8 cellular contexts compared by ENCODE assay signal in genomic region chr4:56435748-56436442, GRCh38. TPM values are rescaled to one million over a fixed set of nuclear protein-coding genes. Genes with fewer than 3 reads are reported as not detected.
DNase-seq lines count a peak whose midpoint lies in the region; ATAC-seq, FAIRE-seq and TF ChIP-seq lines count a peak whose summit lies in the region.

TSS of gene PAICS (plus strand) at chr4:56436260. CDS start at chr4:56436313, 53 bp downstream.

- peak; percentile 64 for ATAC-seq in GM21526 (IDR thresholded peaks at IDR 0.05; ENCODE audit: low FRiP score, unreplicated experiment)
- peak; percentile 85 for ATAC-seq in mucosa of descending colon

- DNase-seq in D721Med (ENCODE audit: insufficient read length, low spot score) (peak; percentile 53), HuH-7.5 (ENCODE audit: low spot score) (peak; percentile 68), OCI-LY7 (ENCODE audit: low spot score) (peak; percentile 97), activated T-cell treated with anti-CD3 and anti-CD28 coated beads for 24 hours (ENCODE audit: low read depth) (peak; percentile 97), epithelial cell of esophagus (ENCODE audit: low read depth) (peak; percentile 94), mucosa of descending colon (peak; percentile 94 to 97 (median 95))
- DNase-seq in stimulated activated CD8-positive, alpha-beta memory T cell treated with anti-CD3 and anti-CD28 coated beads, Interleukin-4, amount 100 ng/mL, for 24 hours (ENCODE audit: low read depth), result peak; percentile 96

- H3K4me3 ChIP-seq in OCI-LY7 (ENCODE audit: low read depth, low read length, poor library complexity, severe bottlenecking), result peak within 1 kb of the TSS; percentile 98
- H3K4me3 ChIP-seq in epithelial cell of esophagus (ENCODE audit: low read length), result peak within 1 kb of the TSS; percentile 95
- H3K4me3 ChIP-seq in mucosa of descending colon, result peak within 1 kb of the TSS; percentile 46

- peak within 1 kb of the TSS; percentile 64; the same call in 1 of the 2 replicates for H2AFZ ChIP-seq in OCI-LY7 (ENCODE audit: low read length)

- TF ChIP-seq CTCF in D721Med (IDR thresholded peaks at IDR 0.05; ENCODE audit: insufficient read depth, missing control alignments) (no peak), OCI-LY7 (conservative IDR thresholded peaks at IDR 0.05; ENCODE audit: low read length) (no peak), epithelial cell of esophagus (IDR thresholded peaks at IDR 0.05; ENCODE audit: insufficient read depth, low read depth, low read length, missing control alignments) (no peak), mucosa of descending colon (IDR thresholded peaks at IDR 0.05) (no peak)

- H3K36me3 ChIP-seq in OCI-LY7 (ENCODE audit: insufficient read depth, low read length), result peaks cover 46% of the 10 kb centered on the region
- no peaks in the 10 kb centered on the region for H3K36me3 ChIP-seq in mucosa of descending colon (ENCODE audit: low read depth)

- BruUV-seq in OCI-LY7 (replicated peaks; lab: Mats Ljungman, UMichigan), result no TSS peak

- H3K79me2 ChIP-seq in OCI-LY7 (ENCODE audit: insufficient read depth, low read depth, low read length), result peaks cover 91% of the 10 kb centered on the region

- H3K9me3 ChIP-seq in OCI-LY7 (ENCODE audit: low read length) (no peaks in the 10 kb centered on the region), mucosa of descending colon (no peaks in the 10 kb centered on the region)

- peaks cover 49% of the 10 kb centered on the region for H4K20me1 ChIP-seq in OCI-LY7 (ENCODE audit: insufficient read depth, low read length)

- H3K4me1 ChIP-seq in OCI-LY7 (ENCODE audit: insufficient read depth, low read length, poor library complexity, severe bottlenecking), result peaks cover 38% of the 10 kb centered on the region
- H3K4me1 ChIP-seq in mucosa of descending colon (ENCODE audit: low read depth), result peaks cover 3% of the 10 kb centered on the region

- no peaks in the 10 kb centered on the region for H3K9me2 ChIP-seq in OCI-LY7 (ENCODE audit: insufficient read depth, low read length)

- CTCF ChIA-PET in OCI-LY7 (lab: Charles Lee; ENCODE audit: unreplicated experiment), result interaction anchor here (0.9 to 1.0 kb wide), 2 partner anchors 10 to 543 kb away, joined by 3 to 5 read pairs; partner anchors contain the start of gene POLR2B

- peak within 1 kb of the TSS; percentile 76 for H3K4me2 ChIP-seq in OCI-LY7 (ENCODE audit: low read length)

- FAIRE-seq in D721Med (lab: Jason Lieb, UNC), result no peak

- intact Hi-C loops in OCI-LY7 (cut with micrococcal nuclease; ENCODE audit: unreplicated experiment) (loop anchor here (1.0 to 10.0 kb wide), 8 partner anchors 31 to 1041 kb away; partner anchors contain the start of genes AASDH, CEP135, NOA1 and POLR2B), mucosa of descending colon (cut with DNase I, micrococcal nuclease) (no loop called here)

- peak within 1 kb of the TSS; percentile 76 for H3K27ac ChIP-seq in OCI-LY7 (ENCODE audit: low read depth, low read length, poor library complexity, severe bottlenecking)

- POLR2A ChIA-PET in OCI-LY7 (lab: Charles Lee), result interaction anchor here (0.6 to 5.7 kb wide), 23 partner anchors 8 to 1041 kb away, joined by 3 to 52 read pairs (median 5); partner anchors contain the start of genes AASDH, CEP135, NOA1 and SRP72

RNA-seq across cellular contexts. Expression of gene PAICS, which starts in this region (rescaled TPM):
- total RNA-seq in OCI-LY7 (2014; rRNA removed; shearing (Covaris generic)), result 99.1 and 101 TPM in 2 replicates
- 271 and 295 TPM in 2 replicates for total RNA-seq in OCI-LY7 (2022)
- total RNA-seq in mucosa of descending colon, result 10 to 100 TPM; 31.3 to 60.8 (median 41.4) TPM

Comparison
In these comparisons a context has a peak if more than half of its experiments do, and no peak if none do; other contexts are left out.
1. Peak in every context shown above with its lines: DNase-seq, ATAC-seq, H3K4me3 ChIP-seq and H3K27ac ChIP-seq.
2. H3K4me3 ChIP-seq: peak in every context shown above with its lines; median percentile 98 in OCI-LY7; 95 in epithelial cell of esophagus; 46 in mucosa of descending colon.